In the genomic region with DNA sequence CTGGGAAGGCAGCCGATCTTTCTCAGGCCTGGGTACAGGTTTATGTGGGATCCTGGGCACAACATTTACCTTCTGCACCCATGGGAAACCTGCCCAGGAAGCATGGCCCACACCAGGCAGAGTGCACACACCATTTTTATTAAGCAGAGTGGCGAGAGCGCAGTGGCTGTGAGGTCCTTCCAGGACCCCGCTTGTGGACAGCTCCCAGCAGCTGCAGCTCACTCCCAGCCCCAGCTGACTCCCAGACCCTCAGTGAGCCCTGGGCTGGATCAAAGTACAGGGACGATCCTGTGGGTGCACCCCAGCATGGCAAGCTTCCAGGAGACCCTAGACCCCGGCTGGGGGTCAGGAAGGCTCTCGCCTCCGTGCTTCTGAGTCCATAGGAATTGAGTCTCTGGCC, we compare ENCODE assay signal across 16 cellular contexts.
DNase-seq lines count a peak whose midpoint lies in the region; ATAC-seq and TF ChIP-seq lines count a peak whose summit lies in the region.
"Had no signal": no experiment of that assay in that cellular context is flagged by ENCODE, and none has a peak within 500 bp of the region (broad histone marks: within the 10 kb centered on the region; RNA-seq: fewer than 3 reads in every experiment).

No MANE protein-coding gene starts in this region.

- no peak for TF ChIP-seq POLR2A in upper lobe of left lung (IDR thresholded peaks at IDR 0.05)

- peaks cover 0 to 26% (median 11%) of the 10 kb centered on the region in 4 donors for H3K27me3 ChIP-seq in upper lobe of left lung
- H3K27me3 ChIP-seq: BE2C, gastrocnemius medialis had no signal

- H3K4me3 ChIP-seq in upper lobe of left lung, result no peak overlapping the region
- H3K4me3 ChIP-seq: gastrocnemius medialis, HAP-1, MG63, transverse colon had no signal

- no peaks in the 10 kb centered on the region for H3K4me1 Mint-ChIP-seq in activated naive CD4-positive, alpha-beta T cell treated with anti-CD3 and anti-CD28 coated beads, Interleukin-2, amount 10 ng/mL, durations not matched to agents 7 days and 5 days

- H3K9me3 Mint-ChIP-seq in activated naive CD4-positive, alpha-beta T cell treated with anti-CD3 and anti-CD28 coated beads, Interleukin-2, amount 10 ng/mL, durations not matched to agents 7 days and 5 days, result no peaks in the 10 kb centered on the region

- H3K27ac Mint-ChIP-seq in activated naive CD4-positive, alpha-beta T cell treated with anti-CD3 and anti-CD28 coated beads, Interleukin-2, amount 10 ng/mL, durations not matched to agents 7 days and 5 days, result no peak overlapping the region

- DNase-seq in AG08396 (ENCODE audit: low spot score) (peak; percentile 70), KBM-7 (peak; percentile 50), ecto neural progenitor cell (ENCODE audit: low spot score) (peak; percentile 72), kidney glomerular epithelial cell (lab: John Stamatoyannopoulos, UW) (peak; percentile 0), upper lobe of left lung (no peak)
- DNase-seq in stimulated activated CD4-positive, alpha-beta T cell treated with anti-CD3 and anti-CD28 coated beads, Interleukin-4, amount 100 ng/mL, for 24 hours, result no peak
- DNase-seq in activated naive CD4-positive, alpha-beta T cell treated with anti-CD3 and anti-CD28 coated beads, Interleukin-2, amount 10 ng/mL, durations not matched to agents 7 days and 5 days, result no peak
- DNase-seq: BE2C; central memory CD4-positive, alpha-beta T cell; gastrocnemius medialis; MG63; NCI-H446 treated with DMSO at 0.1 percent for 48 hours; SIG-M5 had no signal

- ATAC-seq in upper lobe of left lung (ENCODE audit: low FRiP score in 2 of 2) (no peak), GM21515 (IDR thresholded peaks at IDR 0.05; ENCODE audit: unreplicated experiment) (no peak)

- CTCF ChIA-PET in activated naive CD4-positive, alpha-beta T cell treated with anti-CD3 and anti-CD28 coated beads, Interleukin-2, amount 10 ng/mL, durations not matched to agents 7 days and 5 days (lab: Charles Lee), result interaction anchor here (1.4 kb wide), 1 partner anchor 77 kb away, joined by 3 read pairs; no protein-coding TSS in a partner anchor

- no peak for TF ChIP-seq EP300 in upper lobe of left lung (IDR thresholded peaks at IDR 0.05)

- H3K9me3 ChIP-seq in upper lobe of left lung, result no peaks in the 10 kb centered on the region
- H3K9me3 ChIP-seq: BE2C, gastrocnemius medialis, HAP-1, MG63, transverse colon had no signal

- H3K27me3 Mint-ChIP-seq in activated naive CD4-positive, alpha-beta T cell treated with anti-CD3 and anti-CD28 coated beads, Interleukin-2, amount 10 ng/mL, durations not matched to agents 7 days and 5 days, result peaks cover 97% of the 10 kb centered on the region

- H3K36me3 ChIP-seq in upper lobe of left lung, result no peaks in the 10 kb centered on the region
- H3K36me3 ChIP-seq: BE2C, gastrocnemius medialis, HAP-1, MG63, transverse colon had no signal

- H3K27ac ChIP-seq in upper lobe of left lung, result no peak overlapping the region
- H3K27ac ChIP-seq: transverse colon had no signal

- H3K4me3 Mint-ChIP-seq in activated naive CD4-positive, alpha-beta T cell treated with anti-CD3 and anti-CD28 coated beads, Interleukin-2, amount 10 ng/mL, durations not matched to agents 7 days and 5 days, result no peak overlapping the region

- WGBS in upper lobe of left lung, 2 donors, result 31% methylated on average over 8 of the region's 8 CpGs; no CpG with 5 or more reads in 1 of the 2 donors

- in situ Hi-C loops in KBM-7 (cut with MboI; ENCODE audit: low pct_unique_long_range_greater_than_20kb, low sequenced_read_pairs), result no loop called here

- no peaks in the 10 kb centered on the region for H3K36me3 Mint-ChIP-seq in activated naive CD4-positive, alpha-beta T cell treated with anti-CD3 and anti-CD28 coated beads, Interleukin-2, amount 10 ng/mL, durations not matched to agents 7 days and 5 days

- no peak for TF ChIP-seq CTCF in upper lobe of left lung (IDR thresholded peaks at IDR 0.05)

- H3K4me1 ChIP-seq in upper lobe of left lung, result peaks cover 0 to 5% (median under 1%) of the 10 kb centered on the region in 4 donors
- H3K4me1 ChIP-seq: BE2C, gastrocnemius medialis, HAP-1 had no signal

Comparison
In these comparisons a context has a peak if more than half of its experiments do, and no peak if none do; other contexts are left out.
1. DNase-seq: peak in AG08396 (single experiment), KBM-7 (single experiment), ecto neural progenitor cell (single experiment) and kidney glomerular epithelial cell (single experiment); none in stimulated activated CD4-positive, alpha-beta T cell treated with anti-CD3 and anti-CD28 coated beads, Interleukin-4, amount 100 ng/mL, for 24 hours (single experiment), upper lobe of left lung (0 of 2) and activated naive CD4-positive, alpha-beta T cell treated with anti-CD3 and anti-CD28 coated beads, Interleukin-2, amount 10 ng/mL, durations not matched to agents 7 days and 5 days (single experiment).